8 cellular contexts compared by ENCODE assay signal in the genomic region with DNA sequence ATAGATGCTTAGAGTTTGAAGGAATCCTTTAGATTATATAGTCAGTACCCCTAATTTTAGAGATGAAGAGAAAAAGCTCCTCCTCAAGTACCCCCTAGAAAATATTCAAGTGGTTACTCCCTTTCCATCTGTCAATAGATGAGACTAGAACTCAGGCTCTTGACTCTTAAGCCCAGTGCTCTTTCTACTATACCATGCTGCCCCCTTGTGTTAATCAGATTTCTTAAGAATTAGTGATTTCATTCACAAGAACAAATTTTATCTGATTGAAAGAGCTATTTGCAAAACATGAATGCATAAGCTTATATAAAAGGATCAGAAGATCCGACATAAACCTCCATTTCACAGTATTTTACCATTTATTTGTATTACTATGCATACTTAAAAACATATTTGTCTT.
DNase-seq lines count a peak whose midpoint lies in the region; ATAC-seq and TF ChIP-seq lines count a peak whose summit lies in the region.

No MANE protein-coding gene starts in this region.

- peak; percentile 55; the same call in 1 of the 2 replicates for ATAC-seq in PC-3
- ATAC-seq in HG02870 (IDR thresholded peaks at IDR 0.05; ENCODE audit: unreplicated experiment) = no peak
- ATAC-seq in HG03175 (IDR thresholded peaks at IDR 0.05; ENCODE audit: unreplicated experiment) = no peak
- no peak for ATAC-seq in HG03457 (IDR thresholded peaks at IDR 0.05; ENCODE audit: unreplicated experiment)

- H3K4me3 ChIP-seq in PC-3 (ENCODE audit: low read length) = no peak overlapping the region

- H3K9me3 ChIP-seq in PC-3 (ENCODE audit: low read length) = no peaks in the 10 kb centered on the region

- no peak overlapping the region for H3K4me2 ChIP-seq in PC-3 (ENCODE audit: low read length)

- no peak overlapping the region for H3K27ac ChIP-seq in PC-3 (ENCODE audit: low read length)

- no peaks in the 10 kb centered on the region for H3K9me2 ChIP-seq in PC-3 (replicated peaks; ENCODE audit: low read length)

- no peaks in the 10 kb centered on the region for H4K20me1 ChIP-seq in PC-3 (ENCODE audit: low read length)

- no peaks in the 10 kb centered on the region for H3K4me1 ChIP-seq in PC-3 (ENCODE audit: insufficient read depth, low read length)

- BruUV-seq in PC-3 (replicated peaks; lab: Mats Ljungman, UMichigan) = no TSS peak

- no peak overlapping the region for H3K9ac ChIP-seq in PC-3 (ENCODE audit: low read length)

- DNase-seq in DMS 273 treated with DMSO at 0.1 percent for 48 hours (lab: John Stamatoyannopoulos, UW) (peak; percentile 11), HuH-7 (ENCODE audit: low spot score) (peak; percentile 5), PC-3 (peak; percentile 69), fibroblast of peridontal ligament (ENCODE audit: extremely low read depth) (peak; percentile 76)
- DNase-seq in stimulated activated CD4-positive, alpha-beta T cell treated with anti-CD3 and anti-CD28 coated beads, Interleukin-4, amount 100 ng/mL, for 4 hours = no peak

- CTCF ChIA-PET in PC-3 (lab: Charles Lee) = interaction anchor here (0.5 to 1.0 kb wide), 8 partner anchors 52 to 1769 kb away, joined by 3 to 10 read pairs (median 3); no protein-coding TSS in a partner anchor

- no peak overlapping the region for H2AFZ ChIP-seq in PC-3 (ENCODE audit: low read length)

- POLR2A ChIA-PET in PC-3 (lab: Charles Lee; ENCODE audit: unreplicated experiment) = no interaction called here

- intact Hi-C loops in PC-3 (cut with micrococcal nuclease) = loop anchor here (1.0 kb wide), 3 partner anchors 1424 to 1825 kb away; no protein-coding TSS in a partner anchor

- H3K36me3 ChIP-seq in PC-3 (ENCODE audit: low read depth, low read length) = no peaks in the 10 kb centered on the region

- H3F3A ChIP-seq in PC-3 (ENCODE audit: low read length, unreplicated experiment) = no peaks in the 10 kb centered on the region

- peak; percentile 67 for TF ChIP-seq CTCF in PC-3 (conservative IDR thresholded peaks at IDR 0.05; ENCODE audit: low read depth, low read length)

- H3K79me2 ChIP-seq in PC-3 (ENCODE audit: low read length) = no peaks in the 10 kb centered on the region

- H3K27me3 ChIP-seq in PC-3 (ENCODE audit: low read length) = peaks cover 61% of the 10 kb centered on the region

Comparison
In these comparisons a context has a peak if more than half of its experiments do, and no peak if none do; other contexts are left out.
1. DNase-seq: peak in DMS 273 treated with DMSO at 0.1 percent for 48 hours (single experiment), HuH-7 (single experiment), PC-3 (single experiment) and fibroblast of peridontal ligament (single experiment); none in stimulated activated CD4-positive, alpha-beta T cell treated with anti-CD3 and anti-CD28 coated beads, Interleukin-4, amount 100 ng/mL, for 4 hours (0 of 2).